In genomic region chr3:42582474-42583070, GRCh38 we compare ENCODE assay signal across 8 cellular contexts.
DNase-seq lines count a peak whose midpoint lies in the region; ATAC-seq and TF ChIP-seq lines count a peak whose summit lies in the region.

No MANE protein-coding gene starts in this region.

- H3K9me3 ChIP-seq in BLaER1 treated with 17β-estradiol and CSF1 and Interleukin-3, amounts not matched to agents 10 nM and 100 nM (replicated peaks in 1 of 11): peaks cover 0 to 4% (median 0%) of the 10 kb centered on the region in 11 experiments; a peak in 3 of 22 replicates

- H3K27ac Mint-ChIP-seq in dendritic cell treated with granulocyte-macrophage colony-stimulating factor and Interleukin-4, amounts not matched to agents 40 ng/mL and 50 ng/mL, for 4 days: peak overlapping the region; percentile 92
- peak overlapping the region; percentile 56 to 90 (median 89) for H3K27ac Mint-ChIP-seq in nephron

- peaks cover 32% of the 10 kb centered on the region for H3K4me1 Mint-ChIP-seq in dendritic cell treated with granulocyte-macrophage colony-stimulating factor and Interleukin-4, amounts not matched to agents 40 ng/mL and 50 ng/mL, for 4 days (ENCODE audit: low read depth)
- peaks cover 28% of the 10 kb centered on the region for H3K4me1 Mint-ChIP-seq in nephron

- TF ChIP-seq CTCF in LNCaP clone FGC (IDR thresholded peaks at IDR 0.05; ENCODE audit: control insufficient read depth, extremely low read depth, insufficient read depth) (no peak), nephron (IDR thresholded peaks at IDR 0.05; ENCODE audit: unreplicated experiment in 3 of 3) (no peak)

- H3K27me3 Mint-ChIP-seq in dendritic cell treated with granulocyte-macrophage colony-stimulating factor and Interleukin-4, amounts not matched to agents 40 ng/mL and 50 ng/mL, for 4 days: no peaks in the 10 kb centered on the region
- no peaks in the 10 kb centered on the region for H3K27me3 Mint-ChIP-seq in nephron (ENCODE audit: low read depth)

- peaks cover 0 to 12% (median 0%) of the 10 kb centered on the region in 11 experiments; a peak in 1 of 22 replicates for H4K20me1 ChIP-seq in BLaER1 treated with 17β-estradiol and CSF1 and Interleukin-3, amounts not matched to agents 10 nM and 100 nM

- intact Hi-C loops in dendritic cell treated with granulocyte-macrophage colony-stimulating factor and Interleukin-4, amounts not matched to agents 40 ng/mL and 50 ng/mL, for 4 days (cut with micrococcal nuclease): loop anchor here (5.0 kb wide), 1 partner anchor 70 kb away; the partner anchor contains the start of gene ZBTB47

- H3K4me1 ChIP-seq in BLaER1 treated with 17β-estradiol and CSF1 and Interleukin-3, amounts not matched to agents 10 nM and 100 nM: peaks cover 25 to 32% (median 28%) of the 10 kb centered on the region in 10 experiments

- ATAC-seq in GM18907 (IDR thresholded peaks at IDR 0.05; ENCODE audit: unreplicated experiment): no peak

- H3K4me3 ChIP-seq in BLaER1 treated with 17β-estradiol and CSF1 and Interleukin-3, amounts not matched to agents 10 nM and 100 nM: peak overlapping the region; percentile 71 to 90 (median 81)
- peak overlapping the region; percentile 89 for H3K4me3 ChIP-seq in LNCaP clone FGC (ENCODE audit: low read depth, low read length)

- H3K36me3 ChIP-seq in BLaER1 treated with 17β-estradiol and CSF1 and Interleukin-3, amounts not matched to agents 10 nM and 100 nM: peaks cover 4 to 20% (median 14%) of the 10 kb centered on the region in 11 experiments; a peak in 18 of 22 replicates

- peak overlapping the region; percentile 81 to 89 (median 88) for H3K9ac ChIP-seq in BLaER1 treated with 17β-estradiol and CSF1 and Interleukin-3, amounts not matched to agents 10 nM and 100 nM

- H3K27me3 ChIP-seq in BLaER1 treated with 17β-estradiol and CSF1 and Interleukin-3, amounts not matched to agents 10 nM and 100 nM: no peaks in the 10 kb centered on the region

- peaks cover 21% of the 10 kb centered on the region for H3K36me3 Mint-ChIP-seq in dendritic cell treated with granulocyte-macrophage colony-stimulating factor and Interleukin-4, amounts not matched to agents 40 ng/mL and 50 ng/mL, for 4 days (ENCODE audit: low read depth)
- H3K36me3 Mint-ChIP-seq in nephron (ENCODE audit: low read depth): peaks cover 14% of the 10 kb centered on the region

- peak overlapping the region; percentile 75 to 89 (median 81); a peak in 20 of 22 replicates for H3K27ac ChIP-seq in BLaER1 treated with 17β-estradiol and CSF1 and Interleukin-3, amounts not matched to agents 10 nM and 100 nM

- H3K4me3 Mint-ChIP-seq in dendritic cell treated with granulocyte-macrophage colony-stimulating factor and Interleukin-4, amounts not matched to agents 40 ng/mL and 50 ng/mL, for 4 days: peak overlapping the region; percentile 86
- H3K4me3 Mint-ChIP-seq in nephron: peak overlapping the region; percentile 94 to 95 (median 95)

- H3K4me2 ChIP-seq in BLaER1 treated with 17β-estradiol and CSF1 and Interleukin-3, amounts not matched to agents 10 nM and 100 nM: peak overlapping the region; percentile 76 to 95 (median 91)

- DNase-seq in LNCaP clone FGC (ENCODE audit: low read depth): no peak
- DNase-seq in NCI-H1694 treated with DMSO at 0.1 percent for 48 hours (lab: John Stamatoyannopoulos, UW): no peak
- no peak for DNase-seq in activated CD4-positive, alpha-beta T cell treated with anti-CD3 and anti-CD28 coated beads for 48 hours
- no peak for DNase-seq in putamen (ENCODE audit: low spot score)

- no peaks in the 10 kb centered on the region for H3K9me3 Mint-ChIP-seq in dendritic cell treated with granulocyte-macrophage colony-stimulating factor and Interleukin-4, amounts not matched to agents 40 ng/mL and 50 ng/mL, for 4 days
- peaks cover 4% of the 10 kb centered on the region for H3K9me3 Mint-ChIP-seq in nephron
